8 cellular contexts compared by ENCODE assay signal in the genomic region with DNA sequence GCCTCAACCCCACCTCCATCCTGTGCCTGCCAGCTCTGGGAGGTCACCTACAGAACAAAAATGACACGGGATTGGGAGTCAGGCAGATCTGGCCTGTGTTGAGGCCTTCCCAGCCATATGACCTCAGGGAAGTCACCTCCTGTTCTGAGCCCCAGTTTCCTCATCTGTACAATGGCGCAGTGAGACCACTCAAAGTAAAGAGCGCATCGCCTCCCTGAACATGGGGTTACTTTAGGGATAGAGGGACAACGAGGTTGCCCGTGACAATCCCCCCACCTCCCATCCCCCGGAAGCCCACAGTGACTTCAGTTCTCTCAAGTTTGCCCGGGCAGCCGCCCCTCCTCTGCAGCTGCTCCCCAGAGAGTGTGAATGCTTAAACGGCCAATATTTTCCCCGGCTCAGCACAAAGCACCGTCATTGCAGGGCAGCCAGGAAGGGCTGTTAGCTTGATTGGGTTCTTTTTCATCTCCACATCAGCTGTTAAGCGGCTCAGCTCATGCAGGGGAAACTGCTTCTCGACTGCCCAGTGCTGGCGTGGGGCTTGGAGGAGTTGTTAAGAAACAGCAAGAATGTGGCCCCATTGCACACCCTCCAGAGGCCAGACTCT.
DNase-seq lines count a peak whose midpoint lies in the region; ATAC-seq and TF ChIP-seq lines count a peak whose summit lies in the region.

No MANE protein-coding gene starts in this region.

- no peaks in the 10 kb centered on the region for H3K27me3 Mint-ChIP-seq in mesothelial cell of epicardium (ENCODE audit: low read depth)

- intact Hi-C loops in Right ventricle myocardium inferior (cut with DNase I) = no loop called here
- intact Hi-C loops in cardiac septum (cut with DNase I) = no loop called here
- intact Hi-C loops in vagina (cut with DNase I) = no loop called here

- ATAC-seq in Right ventricle myocardium inferior = peak; percentile 45
- ATAC-seq in HG02678 (IDR thresholded peaks at IDR 0.05; ENCODE audit: unreplicated experiment) = no peak

- peak overlapping the region; percentile 45 for H3K27ac ChIP-seq in vagina

- DNase-seq in Right ventricle myocardium inferior (ENCODE audit: missing footprints) = peak; percentile 76
- no peak for DNase-seq in cardiac septum (ENCODE audit: low spot score)
- DNase-seq in astrocyte of the hippocampus (ENCODE audit: low read depth, low spot score) = peak; percentile 67
- no peak for DNase-seq in mesothelial cell of epicardium (ENCODE audit: low spot score in 2 of 2, unreplicated experiment in 2 of 2)
- DNase-seq in vagina (ENCODE audit: extremely low spot score in 2 of 2) = no peak
- DNase-seq in NCI-H2196 treated with DMSO at 0.1 percent for 48 hours (lab: John Stamatoyannopoulos, UW; ENCODE audit: unreplicated experiment) = no peak
- no peak for DNase-seq in iPS-NIHi11 (ENCODE audit: low spot score)

- H3K36me3 ChIP-seq in vagina = no peaks in the 10 kb centered on the region

- H3K9me3 Mint-ChIP-seq in mesothelial cell of epicardium = peaks cover 13% of the 10 kb centered on the region

- H3K4me1 ChIP-seq in vagina = peaks cover 55% of the 10 kb centered on the region

- no peak overlapping the region for H3K4me3 Mint-ChIP-seq in mesothelial cell of epicardium

- peak overlapping the region; percentile 53 for H3K27ac Mint-ChIP-seq in mesothelial cell of epicardium

- H3K27me3 ChIP-seq in vagina = no peaks in the 10 kb centered on the region

- TF ChIP-seq CTCF in mesothelial cell of epicardium (IDR thresholded peaks at IDR 0.05; ENCODE audit: unreplicated experiment) (no peak), vagina (IDR thresholded peaks at IDR 0.05) (no peak)

- H3K36me3 Mint-ChIP-seq in mesothelial cell of epicardium = no peaks in the 10 kb centered on the region

- no peaks in the 10 kb centered on the region for H3K9me3 ChIP-seq in vagina

- H3K4me3 ChIP-seq in vagina = no peak overlapping the region

- peaks cover 56% of the 10 kb centered on the region for H3K4me1 Mint-ChIP-seq in mesothelial cell of epicardium

- TF ChIP-seq POLR2A in vagina (IDR thresholded peaks at IDR 0.05) = no peak

Comparison
In these comparisons a context has a peak if more than half of its experiments do, and no peak if none do; other contexts are left out.
1. DNase-seq: peak in Right ventricle myocardium inferior (single experiment) and astrocyte of the hippocampus (single experiment); none in cardiac septum (single experiment), mesothelial cell of epicardium (0 of 2), vagina (0 of 2), NCI-H2196 treated with DMSO at 0.1 percent for 48 hours (single experiment) and iPS-NIHi11 (single experiment).